In the genomic region with DNA sequence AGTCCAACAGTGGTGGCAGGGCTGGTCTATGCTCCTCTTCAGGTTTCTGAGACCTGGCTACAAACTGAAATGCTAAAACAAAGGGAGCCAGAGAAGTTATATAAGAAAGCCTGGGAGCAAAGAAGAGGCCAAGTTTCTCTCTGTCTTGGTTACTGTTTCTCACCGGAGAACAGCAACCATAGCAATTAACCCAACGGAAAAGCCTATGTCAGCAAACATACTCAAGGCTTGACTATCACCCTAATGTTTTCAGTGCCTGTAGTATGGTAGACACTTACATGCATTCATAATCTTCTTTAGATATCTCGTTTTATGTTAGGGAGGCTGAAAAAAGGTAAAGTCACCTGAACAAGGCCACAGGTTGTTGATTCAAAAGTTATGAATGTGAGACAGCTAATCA, we compare ENCODE assay signal across 25 cellular contexts.
"Had no signal": no experiment of that assay in that cellular context is flagged by ENCODE, and none has a peak within 500 bp of the region (broad histone marks: within the 10 kb centered on the region; RNA-seq: fewer than 3 reads in every experiment).

No MANE protein-coding gene starts in this region.

- H3K9me3 ChIP-seq: colonic mucosa, gastrocnemius medialis, mucosa of descending colon had no signal

- H3K27ac ChIP-seq: colonic mucosa, epithelial cell of prostate, esophagus squamous epithelium, gastrocnemius medialis, heart right ventricle, left lung, lower lobe of right lung had no signal

- H3K4me1 ChIP-seq: colonic mucosa, esophagus squamous epithelium, gastrocnemius medialis, heart right ventricle, left lung, lower lobe of right lung had no signal

- DNase-seq: colonic mucosa; cortex of kidney; effector CD8-positive, alpha-beta T cell; effector memory CD8-positive, alpha-beta T cell; endodermal cell; erythroblast; esophagus squamous epithelium; foreskin fibroblast; foreskin melanocyte; gastrocnemius medialis; glutamatergic neuron; head of caudate nucleus; heart right ventricle; hippocampal formation; left cardiac atrium; left lung; left ventricle myocardium superior; lower lobe of right lung; mesenchymal stem cell; mucosa of descending colon; naive B cell had no signal

- H3K36me3 ChIP-seq: colonic mucosa, esophagus squamous epithelium, gastrocnemius medialis, heart right ventricle, left lung, lower lobe of right lung had no signal

- H3K36me3 Mint-ChIP-seq: mesothelial cell of epicardium, naive B cell had no signal

- H3K4me3 ChIP-seq: colonic mucosa, esophagus squamous epithelium, gastrocnemius medialis, heart right ventricle, left lung, lower lobe of right lung, mucosa of descending colon had no signal

- H3K4me3 Mint-ChIP-seq: dendritic cell treated with granulocyte-macrophage colony-stimulating factor and Interleukin-4, amounts not matched to agents 40 ng/mL and 50 ng/mL, for 4 days; effector memory CD8-positive, alpha-beta T cell; endodermal cell; mesothelial cell of epicardium; naive B cell had no signal

- H3K27ac Mint-ChIP-seq: dendritic cell treated with granulocyte-macrophage colony-stimulating factor and Interleukin-4, amounts not matched to agents 40 ng/mL and 50 ng/mL, for 4 days; effector memory CD8-positive, alpha-beta T cell; endodermal cell; mesothelial cell of epicardium; naive B cell had no signal

- H3K27me3 Mint-ChIP-seq: naive B cell had no signal

- H3K4me1 Mint-ChIP-seq: endodermal cell, mesothelial cell of epicardium, naive B cell had no signal

- ATAC-seq: effector memory CD8-positive, alpha-beta T cell; esophagus mucosa; gastrocnemius medialis; left cardiac atrium; left lung; left ventricle myocardium superior; lower lobe of right lung; mucosa of descending colon had no signal

- H3K27me3 ChIP-seq: colonic mucosa, esophagus squamous epithelium, gastrocnemius medialis, heart right ventricle, left lung had no signal
